Comparison of ENCODE assay signal across 8 cellular contexts in the genomic region with DNA sequence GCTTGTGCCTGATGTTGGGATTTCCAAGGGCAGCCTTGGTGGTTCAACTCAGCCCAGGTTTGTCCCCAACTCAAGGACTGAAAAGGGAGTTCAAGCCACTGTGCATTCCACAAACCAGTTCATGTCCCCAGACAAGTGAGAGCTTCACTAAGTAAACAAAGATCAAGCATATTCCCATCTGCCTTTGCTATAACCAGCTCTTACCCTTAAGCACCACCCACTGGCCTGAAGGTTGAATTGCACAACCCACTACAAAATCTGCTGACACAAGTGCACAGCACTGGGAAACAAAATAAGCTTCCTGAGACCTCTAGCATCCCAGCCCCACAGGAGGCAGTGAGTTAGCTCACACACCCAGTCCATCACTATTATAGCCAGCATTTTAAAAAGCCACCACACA.
DNase-seq lines count a peak whose midpoint lies in the region; ATAC-seq and TF ChIP-seq lines count a peak whose summit lies in the region.

No MANE protein-coding gene starts in this region.

- CTCF ChIA-PET in SK-N-SH (lab: Yijun Ruan, JAX), result interaction anchor here (0.8 to 1.5 kb wide), 10 partner anchors 10 to 447 kb away, joined by 3 to 7 read pairs (median 3); no protein-coding TSS in a partner anchor

- TF ChIP-seq CTCF in GM12875 (IDR thresholded peaks at IDR 0.05; ENCODE audit: borderline replicate concordance, insufficient read depth, low read depth, low read length) (peak; percentile 73), SK-N-SH (IDR thresholded peaks at IDR 0.05) (peak; percentile 48), kidney epithelial cell (IDR thresholded peaks at IDR 0.05; ENCODE audit: insufficient read depth, low read length, poor library complexity, severe bottlenecking) (peak; percentile 35)

- no peak overlapping the region for H3K27ac ChIP-seq in SK-N-SH (ENCODE audit: low read depth in 2 of 2, low read length in 1 of 2)

- POLR2A ChIA-PET in SK-N-SH (lab: Yijun Ruan, JAX), result no interaction called here

- no peak overlapping the region for H3K4me3 ChIP-seq in GM12875 (ENCODE audit: low read depth, low read length)
- H3K4me3 ChIP-seq in SK-N-SH (ENCODE audit: low read depth in 2 of 2, low read length in 1 of 2), result no peak overlapping the region
- H3K4me3 ChIP-seq in kidney epithelial cell (ENCODE audit: low read depth, low read length), result no peak overlapping the region

- H3K36me3 ChIP-seq in SK-N-SH (replicated peaks in 1 of 2; ENCODE audit: control insufficient read depth in 1 of 2, insufficient read depth in 2 of 2, low read length in 1 of 2), result no peaks in the 10 kb centered on the region
- no peaks in the 10 kb centered on the region for H3K36me3 ChIP-seq in kidney epithelial cell (ENCODE audit: control insufficient read depth, insufficient read depth, low read length)

- H3K79me2 ChIP-seq in SK-N-SH (ENCODE audit: insufficient read depth), result no peaks in the 10 kb centered on the region

- TF ChIP-seq EP300 in SK-N-SH (IDR thresholded peaks at IDR 0.05; ENCODE audit: borderline replicate concordance in 1 of 2, low read depth in 1 of 2, low read length in 1 of 2), result no peak

- DNase-seq in SK-N-SH (peak; percentile 8), kidney epithelial cell (ENCODE audit: low read depth) (no peak)
- no peak for DNase-seq in activated CD4-positive, alpha-beta T cell treated with anti-CD3 and anti-CD28 coated beads for 48 hours
- DNase-seq in NK-92 treated with Interleukin-12 subunit alpha and Interleukin-12 subunit beta, amount 100 ng/mL, for 24 hours (lab: John Stamatoyannopoulos, UW), result no peak
- DNase-seq in stimulated activated naive CD8-positive, alpha-beta T cell treated with anti-CD3 and anti-CD28 coated beads, Interleukin-15, Interleukin-2, amounts not matched to agents 100 U/mL and 50 U/mL, for 24 hours, result no peak

- ATAC-seq in GM21529 (IDR thresholded peaks at IDR 0.05; ENCODE audit: unreplicated experiment), result peak; percentile 93
- peak; percentile 89 for ATAC-seq in HG03575 (IDR thresholded peaks at IDR 0.05; ENCODE audit: extremely low read depth, insufficient number of reproducible peaks, low FRiP score, unreplicated experiment)
- ATAC-seq in stimulated activated naive CD8-positive, alpha-beta T cell treated with anti-CD3 and anti-CD28 coated beads, Interleukin-15, Interleukin-2, amounts not matched to agents 100 U/mL and 50 U/mL, for 24 hours, result no peak

- H3K9me3 ChIP-seq in SK-N-SH, result no peaks in the 10 kb centered on the region

- H3K9ac ChIP-seq in SK-N-SH, result no peak overlapping the region

- TF ChIP-seq RAD21 in SK-N-SH (IDR thresholded peaks at IDR 0.05; ENCODE audit: low read length), result peak; percentile 58

- no peaks in the 10 kb centered on the region for H3K4me1 ChIP-seq in SK-N-SH (ENCODE audit: control insufficient read depth in 1 of 2, insufficient read depth in 2 of 2, low read depth in 1 of 2, low read length in 1 of 2)

- H3K9me2 ChIP-seq in SK-N-SH, result no peaks in the 10 kb centered on the region

- no peaks in the 10 kb centered on the region for H3F3A ChIP-seq in SK-N-SH (replicated peaks; ENCODE audit: insufficient read depth)

- no peak overlapping the region for H3K4me2 ChIP-seq in SK-N-SH

- H3K27me3 ChIP-seq in SK-N-SH (ENCODE audit: insufficient read depth) (no peaks in the 10 kb centered on the region), kidney epithelial cell (ENCODE audit: control insufficient read depth, insufficient read depth, low read length) (no peaks in the 10 kb centered on the region)

- no peaks in the 10 kb centered on the region for H4K20me1 ChIP-seq in SK-N-SH (ENCODE audit: insufficient read depth)

- no peak overlapping the region for H2AFZ ChIP-seq in SK-N-SH (ENCODE audit: low read depth)

TF ChIP-seq in SK-N-SH, 30 proteins besides CTCF, POLR2A, EP300 and RAD21:
- TF ChIP-seq GATA2 (CRISPR knock-in tag; IDR thresholded peaks at IDR 0.05) (no peak), RCOR1 (IDR thresholded peaks at IDR 0.05; ENCODE audit: low read length) (no peak), RFX5 (IDR thresholded peaks at IDR 0.05; ENCODE audit: low read length) (no peak), SMC3 (IDR thresholded peaks at IDR 0.05; ENCODE audit: low read depth, low read length) (peak; percentile 19; the same call in 1 of the 2 replicates)
- TF ChIP-seq, protein P1, sequence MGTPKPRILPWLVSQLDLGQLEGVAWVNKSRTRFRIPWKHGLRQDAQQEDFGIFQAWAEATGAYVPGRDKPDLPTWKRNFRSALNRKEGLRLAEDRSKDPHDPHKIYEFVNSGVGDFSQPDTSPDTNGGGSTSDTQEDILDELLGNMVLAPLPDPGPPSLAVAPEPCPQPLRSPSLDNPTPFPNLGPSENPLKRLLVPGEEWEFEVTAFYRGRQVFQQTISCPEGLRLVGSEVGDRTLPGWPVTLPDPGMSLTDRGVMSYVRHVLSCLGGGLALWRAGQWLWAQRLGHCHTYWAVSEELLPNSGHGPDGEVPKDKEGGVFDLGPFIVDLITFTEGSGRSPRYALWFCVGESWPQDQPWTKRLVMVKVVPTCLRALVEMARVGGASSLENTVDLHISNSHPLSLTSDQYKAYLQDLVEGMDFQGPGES (IDR thresholded peaks at IDR 0.05; ENCODE audit: low read depth, low read length), result no peak
